8 cellular contexts compared by ENCODE assay signal in genomic region chr14:102510616-102511520, GRCh38. TPM values are rescaled to one million over a fixed set of nuclear protein-coding genes. Genes with fewer than 3 reads are reported as not detected.
DNase-seq lines count a peak whose midpoint lies in the region; ATAC-seq, FAIRE-seq and TF ChIP-seq lines count a peak whose summit lies in the region.

No MANE protein-coding gene starts in this region.

- peaks cover 9% of the 10 kb centered on the region for H3K4me1 Mint-ChIP-seq in CD8-positive, alpha-beta T cell (ENCODE audit: low read depth)
- no peaks in the 10 kb centered on the region for H3K4me1 Mint-ChIP-seq in astrocyte (ENCODE audit: low read depth, unreplicated experiment)
- H3K4me1 Mint-ChIP-seq in type B pancreatic cell (ENCODE audit: unreplicated experiment): peaks cover 21% of the 10 kb centered on the region

- H4K20me1 ChIP-seq in MM.1S (ENCODE audit: insufficient read depth, low read length) (no peaks in the 10 kb centered on the region), astrocyte (ENCODE audit: insufficient read depth, low read length) (no peaks in the 10 kb centered on the region)

- H3K9me2 ChIP-seq in MM.1S (replicated peaks; ENCODE audit: insufficient read depth, low read length): no peaks in the 10 kb centered on the region

- H3K9ac ChIP-seq in MM.1S (ENCODE audit: low read length) (peak overlapping the region; percentile 28; the same call in 1 of the 2 replicates), astrocyte (ENCODE audit: low read length) (peak overlapping the region; percentile 74)

- peak in 1 of 7 experiments; percentile 20 for DNase-seq in CD8-positive, alpha-beta T cell
- DNase-seq in MM.1S (no peak), astrocyte (ENCODE audit: low read depth) (no peak), lower lobe of right lung (no peak), type B pancreatic cell (ENCODE audit: extremely low spot score, unreplicated experiment) (no peak), hypothalamus (lab: John Stamatoyannopoulos, UW) (no peak), AML-193 (lab: John Stamatoyannopoulos, UW) (no peak), GDM1 (lab: John Stamatoyannopoulos, UW) (no peak)

- no peaks in the 10 kb centered on the region for H3K36me3 Mint-ChIP-seq in CD8-positive, alpha-beta T cell
- peaks cover 4% of the 10 kb centered on the region for H3K36me3 Mint-ChIP-seq in astrocyte (ENCODE audit: low read depth, unreplicated experiment)
- H3K36me3 Mint-ChIP-seq in type B pancreatic cell: peaks cover 4% of the 10 kb centered on the region

- no peak for TF ChIP-seq CTCF in CD8-positive, alpha-beta T cell (IDR thresholded peaks at IDR 0.05)
- TF ChIP-seq CTCF in MM.1S (IDR thresholded peaks at IDR 0.05; ENCODE audit: low read length) (no peak), astrocyte (IDR thresholded peaks at IDR 0.05; ENCODE audit: insufficient read depth, low read depth, low read length) (no peak), lower lobe of right lung (IDR thresholded peaks at IDR 0.05) (no peak), type B pancreatic cell (conservative IDR thresholded peaks at IDR 0.05) (no peak)

- H3K9me3 Mint-ChIP-seq in CD8-positive, alpha-beta T cell: peaks cover 2% of the 10 kb centered on the region
- no peaks in the 10 kb centered on the region for H3K9me3 Mint-ChIP-seq in astrocyte (ENCODE audit: unreplicated experiment)
- H3K9me3 Mint-ChIP-seq in type B pancreatic cell: no peaks in the 10 kb centered on the region

- ATAC-seq in CD8-positive, alpha-beta T cell: peak; percentile 18
- ATAC-seq in lower lobe of right lung: peak; percentile 16 to 57

- H3K27ac Mint-ChIP-seq in CD8-positive, alpha-beta T cell: no peak overlapping the region
- peak overlapping the region; percentile 41 for H3K27ac Mint-ChIP-seq in astrocyte (ENCODE audit: unreplicated experiment)
- peak overlapping the region; percentile 94 for H3K27ac Mint-ChIP-seq in type B pancreatic cell

- H3F3A ChIP-seq in MM.1S (ENCODE audit: insufficient read depth, low read length): no peaks in the 10 kb centered on the region

- POLR2A ChIA-PET in CD8-positive, alpha-beta T cell (lab: Charles Lee): no interaction called here

- H3K27ac ChIP-seq in CD8-positive, alpha-beta T cell (ENCODE audit: low read depth, low read length): peak overlapping the region; percentile 50
- no peak overlapping the region for H3K27ac ChIP-seq in MM.1S (ENCODE audit: low read length)
- no peak overlapping the region for H3K27ac ChIP-seq in astrocyte (ENCODE audit: low read depth, low read length)
- H3K27ac ChIP-seq in lower lobe of right lung: peak overlapping the region; percentile 71

- H3K79me2 ChIP-seq in MM.1S (ENCODE audit: low read length) (no peaks in the 10 kb centered on the region), astrocyte (ENCODE audit: insufficient read depth, low read length) (peaks cover 6% of the 10 kb centered on the region)

- peak overlapping the region; percentile 86 for H3K4me3 Mint-ChIP-seq in CD8-positive, alpha-beta T cell
- H3K4me3 Mint-ChIP-seq in astrocyte (ENCODE audit: unreplicated experiment) (peak overlapping the region; percentile 83), type B pancreatic cell (peak overlapping the region; percentile 89)

- H3K36me3 ChIP-seq in CD8-positive, alpha-beta T cell (ENCODE audit: insufficient read depth, low read length): no peaks in the 10 kb centered on the region
- H3K36me3 ChIP-seq in MM.1S (replicated peaks; ENCODE audit: insufficient read depth, low read length) (no peaks in the 10 kb centered on the region), astrocyte (ENCODE audit: insufficient read depth, low read length) (no peaks in the 10 kb centered on the region), lower lobe of right lung (no peaks in the 10 kb centered on the region)

- no peaks in the 10 kb centered on the region for H3K9me3 ChIP-seq in CD8-positive, alpha-beta T cell (ENCODE audit: low read length)
- H3K9me3 ChIP-seq in MM.1S (replicated peaks; ENCODE audit: insufficient read depth, low read length) (no peaks in the 10 kb centered on the region), astrocyte (ENCODE audit: insufficient read depth, low read depth, low read length) (no peaks in the 10 kb centered on the region), lower lobe of right lung (no peaks in the 10 kb centered on the region)

- intact Hi-C loops in CD8-positive, alpha-beta T cell (cut with DNase I, micrococcal nuclease): loop anchor here (1.0 to 2.0 kb wide), 2 partner anchors 14 to 81 kb away; partner anchors contain the start of gene RCOR1 (in 1 of the 2)
- intact Hi-C loops in lower lobe of right lung (cut with DNase I): no loop called here

- H3K27me3 Mint-ChIP-seq in CD8-positive, alpha-beta T cell (ENCODE audit: low read depth): no peaks in the 10 kb centered on the region
- H3K27me3 Mint-ChIP-seq in astrocyte (ENCODE audit: low read depth, unreplicated experiment): peaks cover 11% of the 10 kb centered on the region
- H3K27me3 Mint-ChIP-seq in type B pancreatic cell: no peaks in the 10 kb centered on the region

- H2AFZ ChIP-seq in MM.1S (ENCODE audit: low read length) (peak overlapping the region; percentile 81), astrocyte (ENCODE audit: low read depth, low read length) (no peak overlapping the region)

- H3K27me3 ChIP-seq in CD8-positive, alpha-beta T cell (ENCODE audit: insufficient read depth, low read length): no peaks in the 10 kb centered on the region
- H3K27me3 ChIP-seq in MM.1S (replicated peaks; ENCODE audit: insufficient read depth, low read length) (no peaks in the 10 kb centered on the region), astrocyte (ENCODE audit: insufficient read depth, low read length) (no peaks in the 10 kb centered on the region), lower lobe of right lung (ENCODE audit: low read depth) (no peaks in the 10 kb centered on the region)

- no peak for FAIRE-seq in astrocyte (lab: Jason Lieb, UNC)

- H3K4me1 ChIP-seq in CD8-positive, alpha-beta T cell (ENCODE audit: insufficient read depth, low read length): peaks cover 16% of the 10 kb centered on the region
- H3K4me1 ChIP-seq in MM.1S (ENCODE audit: low read length) (no peaks in the 10 kb centered on the region), astrocyte (ENCODE audit: insufficient read depth, low read length) (peaks cover 4% of the 10 kb centered on the region), lower lobe of right lung (peaks cover 16% of the 10 kb centered on the region)

- CTCF ChIA-PET in CD8-positive, alpha-beta T cell (lab: Charles Lee): interaction anchor here (1.0 to 2.9 kb wide), 3 partner anchors 10 to 189 kb away, joined by 3 to 18 read pairs (median 5); no protein-coding TSS in a partner anchor

- peak overlapping the region; percentile 84 for H3K4me2 ChIP-seq in MM.1S (ENCODE audit: low read depth, low read length)
- peak overlapping the region; percentile 97 for H3K4me2 ChIP-seq in astrocyte (ENCODE audit: low read length)

- peak overlapping the region; percentile 96 for H3K4me3 ChIP-seq in CD8-positive, alpha-beta T cell (ENCODE audit: low read depth, low read length)
- peak overlapping the region; percentile 62 for H3K4me3 ChIP-seq in MM.1S (ENCODE audit: low read length)
- H3K4me3 ChIP-seq in astrocyte (ENCODE audit: insufficient read depth, low read depth, low read length): no peak overlapping the region
- H3K4me3 ChIP-seq in lower lobe of right lung: peak overlapping the region; percentile 73

RNA-seq across cellular contexts. Expression of gene ANKRD9, which starts 1.3 kb away (rescaled TPM):
- 1 to 10 TPM; 4.7 to 5.0 TPM for total RNA-seq in CD8-positive, alpha-beta T cell
- total RNA-seq in astrocyte (7.9 and 9.4 TPM in 2 replicates), lower lobe of right lung (19.5 TPM), type B pancreatic cell (ENCODE audit: low replicate concordance) (31.4 and 46.6 TPM in 2 replicates)

Comparison
In these comparisons a context has a peak if more than half of its experiments do, and no peak if none do; other contexts are left out.
1. H3K27ac ChIP-seq: peak in CD8-positive, alpha-beta T cell (single experiment) and lower lobe of right lung (single experiment); none in MM.1S (single experiment) and astrocyte (single experiment).
2. Peak in every context shown above with its lines, with median percentiles within 50 percentile points of each other: H3K4me3 Mint-ChIP-seq.